8 cellular contexts compared by ENCODE assay signal in genomic region chr6:152983637-152984386, GRCh38. TPM values are rescaled to one million over a fixed set of nuclear protein-coding genes. Genes with fewer than 3 reads are reported as not detected.
A peak's percentile ranks its signal among the peaks of the same experiment; 100 is the strongest.
DNase-seq lines count a peak whose midpoint lies in the region; ATAC-seq and TF ChIP-seq lines count a peak whose summit lies in the region.

No MANE protein-coding gene starts in this region.

- WGBS in ectodermal cell, 2 experiments = 0% methylated on average over 36 of the region's 36 CpGs
- 0% methylated on average over 36 of the region's 36 CpGs for WGBS in lung, 2 donors

- POLR2A ChIA-PET in A673 (lab: Charles Lee; ENCODE audit: low non-redundant PET) = no interaction called here
- POLR2A ChIA-PET in activated CD8-positive, alpha-beta T cell treated with anti-CD3 and anti-CD28 coated beads, Interleukin-2, amount 10 ng/mL, durations not matched to agents 7 days and 5 days (lab: Charles Lee) = interaction anchor here (0.6 to 3.5 kb wide), 10 partner anchors 9 to 1594 kb away, joined by 3 to 48 read pairs (median 4); partner anchors contain the start of gene MTRF1L

- H3K27me3 ChIP-seq in A673 (replicated peaks; ENCODE audit: insufficient read depth, low read depth, low read length, poor library complexity) (no peaks in the 10 kb centered on the region), ectodermal cell (ENCODE audit: control insufficient read depth, insufficient read depth, low read length, poor library complexity, severe bottlenecking) (no peaks in the 10 kb centered on the region), lung (ENCODE audit: control insufficient read depth, insufficient read depth) (no peaks in the 10 kb centered on the region)

- H3K4me1 Mint-ChIP-seq in activated CD8-positive, alpha-beta T cell treated with anti-CD3 and anti-CD28 coated beads, Interleukin-2, amount 10 ng/mL, durations not matched to agents 7 days and 5 days (ENCODE audit: low read depth) = peaks cover 40% of the 10 kb centered on the region

- TSS peak; percentile 69 for BruUV-seq in A673 (replicated peaks; lab: Mats Ljungman, UMichigan)

- peaks cover 36% of the 10 kb centered on the region for H3K36me3 ChIP-seq in A673 (ENCODE audit: insufficient read depth, low read length, poor library complexity, severe bottlenecking)
- no peaks in the 10 kb centered on the region for H3K36me3 ChIP-seq in ectodermal cell (ENCODE audit: control insufficient read depth, insufficient read depth, low read length)
- H3K36me3 ChIP-seq in lung (ENCODE audit: control insufficient read depth in 2 of 2, insufficient read depth in 2 of 2, low read length in 2 of 2) = no peaks in the 10 kb centered on the region

- TF ChIP-seq CTCF in A673 (conservative IDR thresholded peaks at IDR 0.05; ENCODE audit: low read depth, low read length) = no peak
- TF ChIP-seq CTCF in lung (IDR thresholded peaks at IDR 0.05; ENCODE audit: control extremely low read depth, extremely low read depth) = no peak

- DNase-seq in A673 (ENCODE audit: low spot score) (peak; percentile 73), NCI-H748 treated with DMSO at 0.1 percent for 48 hours (lab: John Stamatoyannopoulos, UW) (peak; percentile 44), lung (ENCODE audit: low spot score) (peak; percentile 76)
- DNase-seq in activated CD8-positive, alpha-beta T cell treated with anti-CD3 and anti-CD28 coated beads, Interleukin-2, amount 10 ng/mL, durations not matched to agents 7 days and 5 days = peak; percentile 84
- DNase-seq in stimulated activated CD4-positive, alpha-beta T cell treated with anti-CD3 and anti-CD28 coated beads, TNF-alpha, amount 100 ng/mL, for 24 hours (ENCODE audit: low read depth in 3 of 3) = peak; percentile 57 to 93 (median 92)

- intact Hi-C loops in A673 (cut with micrococcal nuclease; ENCODE audit: unreplicated experiment) = no loop called here

- CTCF ChIA-PET in A673 (lab: Charles Lee) = no interaction called here
- CTCF ChIA-PET in activated CD8-positive, alpha-beta T cell treated with anti-CD3 and anti-CD28 coated beads, Interleukin-2, amount 10 ng/mL, durations not matched to agents 7 days and 5 days (lab: Charles Lee) = interaction anchor here (1.2 to 1.6 kb wide), 2 partner anchors 15 to 18 kb away, joined by 3 to 6 read pairs; no protein-coding TSS in a partner anchor

- H3K27me3 Mint-ChIP-seq in activated CD8-positive, alpha-beta T cell treated with anti-CD3 and anti-CD28 coated beads, Interleukin-2, amount 10 ng/mL, durations not matched to agents 7 days and 5 days (ENCODE audit: low read depth) = no peaks in the 10 kb centered on the region

- H3K4me3 Mint-ChIP-seq in activated CD8-positive, alpha-beta T cell treated with anti-CD3 and anti-CD28 coated beads, Interleukin-2, amount 10 ng/mL, durations not matched to agents 7 days and 5 days = peak overlapping the region; percentile 90

- H3K4me3 ChIP-seq in A673 (ENCODE audit: low read depth, low read length, poor library complexity, severe bottlenecking) (peak overlapping the region; percentile 95), ectodermal cell (ENCODE audit: insufficient read depth, low read depth, low read length) (peak overlapping the region; percentile 88), lung (peak overlapping the region; percentile 75)

- H3K9me3 ChIP-seq in A673 (ENCODE audit: low read depth, low read length, poor library complexity, severe bottlenecking) (no peaks in the 10 kb centered on the region), ectodermal cell (ENCODE audit: control insufficient read depth, low read length) (no peaks in the 10 kb centered on the region), lung (ENCODE audit: control insufficient read depth in 2 of 2, insufficient read depth in 1 of 2, low read length in 1 of 2) (no peaks in the 10 kb centered on the region)

- no peaks in the 10 kb centered on the region for H3K9me3 Mint-ChIP-seq in activated CD8-positive, alpha-beta T cell treated with anti-CD3 and anti-CD28 coated beads, Interleukin-2, amount 10 ng/mL, durations not matched to agents 7 days and 5 days (ENCODE audit: insufficient read depth)

- ATAC-seq in GM18858 (IDR thresholded peaks at IDR 0.05; ENCODE audit: unreplicated experiment) = peak; percentile 10
- ATAC-seq in HG03103 (IDR thresholded peaks at IDR 0.05; ENCODE audit: low read depth, unreplicated experiment) = peak; percentile 18
- ATAC-seq in activated CD8-positive, alpha-beta T cell treated with anti-CD3 and anti-CD28 coated beads, Interleukin-2, amount 10 ng/mL, durations not matched to agents 7 days and 5 days = peak; percentile 24
- no peak for ATAC-seq in lung (ENCODE audit: insufficient read depth, low FRiP score)

- H3K4me1 ChIP-seq in A673 (ENCODE audit: insufficient read depth, low read length, poor library complexity, severe bottlenecking) (peaks cover 17% of the 10 kb centered on the region), ectodermal cell (ENCODE audit: control insufficient read depth, insufficient read depth, low read length) (peaks cover 20% of the 10 kb centered on the region), lung (ENCODE audit: control insufficient read depth in 2 of 2, insufficient read depth in 2 of 2, low read length in 2 of 2) (peaks cover 8 to 13% of the 10 kb centered on the region in 2 donors)

- H3K27ac ChIP-seq in A673 (ENCODE audit: low read depth, low read length, poor library complexity, severe bottlenecking) = peak overlapping the region; percentile 94
- peak overlapping the region; percentile 88 for H3K27ac ChIP-seq in ectodermal cell (ENCODE audit: insufficient read depth, low read depth, low read length, poor library complexity, severe bottlenecking)
- peak overlapping the region; percentile 83 to 96 for H3K27ac ChIP-seq in lung (ENCODE audit: low read depth in 1 of 2, low read length in 1 of 2)

- H3K27ac Mint-ChIP-seq in activated CD8-positive, alpha-beta T cell treated with anti-CD3 and anti-CD28 coated beads, Interleukin-2, amount 10 ng/mL, durations not matched to agents 7 days and 5 days = peak overlapping the region; percentile 97

- peaks cover 49% of the 10 kb centered on the region for H3K36me3 Mint-ChIP-seq in activated CD8-positive, alpha-beta T cell treated with anti-CD3 and anti-CD28 coated beads, Interleukin-2, amount 10 ng/mL, durations not matched to agents 7 days and 5 days (ENCODE audit: low read depth)

RNA-seq across cellular contexts. Expression of gene FBXO5, which starts 1.0 kb away (rescaled TPM):
- total RNA-seq in A673 (2021) = 62.4 and 67.9 TPM in 2 replicates
- 10 to 100 TPM; 72.3 to 73.9 TPM for total RNA-seq in activated CD8-positive, alpha-beta T cell treated with anti-CD3 and anti-CD28 coated beads, Interleukin-2, amount 10 ng/mL, durations not matched to agents 7 days and 5 days
- polyA plus RNA-seq in ectodermal cell (2013, experiment 1 of 4) = 49.5 TPM
- polyA plus RNA-seq in ectodermal cell (2013, experiment 2 of 4) = 47.3 TPM
- 43.9 TPM for polyA plus RNA-seq in ectodermal cell (2013, experiment 3 of 4)
- polyA plus RNA-seq in ectodermal cell (2013, experiment 4 of 4) = 46.2 TPM
- 10 to 100 TPM in 1 of 2 donors, 1 to 10 TPM in 1; 4.2 to 10.5 TPM for total RNA-seq in lung
- 1 to 10 TPM; 1.8 to 2.8 TPM for polyA plus RNA-seq in lung

RNA-seq across cellular contexts. Expression of gene MTRF1L, which starts 18.7 kb away (rescaled TPM):
- total RNA-seq in A673 (2021) (25.2 and 30.9 TPM in 2 replicates), lung (10 to 100 TPM; 13.9 to 16.3 TPM)
- 10 to 100 TPM; 15.6 to 20.6 TPM for total RNA-seq in activated CD8-positive, alpha-beta T cell treated with anti-CD3 and anti-CD28 coated beads, Interleukin-2, amount 10 ng/mL, durations not matched to agents 7 days and 5 days
- 22.0 TPM for polyA plus RNA-seq in ectodermal cell (2013, experiment 1 of 4)
- polyA plus RNA-seq in ectodermal cell (2013, experiment 2 of 4) = 25.7 TPM
- 18.0 TPM for polyA plus RNA-seq in ectodermal cell (2013, experiment 3 of 4)
- polyA plus RNA-seq in ectodermal cell (2013, experiment 4 of 4) = 16.1 TPM
- polyA plus RNA-seq in lung = 10 to 100 TPM in 1 of 2 donors, 1 to 10 TPM in 1; 9.4 to 10.9 TPM
